In genomic region chr11:126332221-126332711, GRCh38 we compare ENCODE assay signal across 10 cellular contexts. TPM values are rescaled to one million over a fixed set of nuclear protein-coding genes. Genes with fewer than 3 reads are reported as not detected.
DNase-seq lines count a peak whose midpoint lies in the region; ATAC-seq and TF ChIP-seq lines count a peak whose summit lies in the region.
"Had no signal": no experiment of that assay in that cellular context is flagged by ENCODE, and none has a peak within 500 bp of the region (broad histone marks: within the 10 kb centered on the region; RNA-seq: fewer than 3 reads in every experiment).

No MANE protein-coding gene starts in this region.

- DNase-seq in T-helper 1 cell (no peak), WTC11 (ENCODE audit: low spot score) (no peak), Right ventricle myocardium inferior (ENCODE audit: missing footprints) (no peak), superior temporal gyrus (ENCODE audit: extremely low spot score) (no peak), transverse colon (no peak), Karpas-422 (no peak)
- DNase-seq in stimulated activated CD8-positive, alpha-beta memory T cell treated with anti-CD3 and anti-CD28 coated beads, Interleukin-4, amount 100 ng/mL, for 48 hours = peak; percentile 46
- DNase-seq: cerebellar nuclear complex, naive B cell had no signal

- H3K4me1 Mint-ChIP-seq in T-helper 1 cell treated with Interleukin-12 subunit alpha and Interleukin-12 subunit beta and Interleukin-4 antibody, amounts not matched to agents 30 μg/mL and 1 μg/mL, for 36 hours (ENCODE audit: low read depth) = peaks cover 13% of the 10 kb centered on the region
- H3K4me1 Mint-ChIP-seq in WTC11 = peaks cover 25% of the 10 kb centered on the region

- in situ Hi-C loops in transverse colon (cut with MboI; ENCODE audit: low pct_ligation_motif_present in 1 of 4, low pct_unique_long_range_greater_than_20kb in 1 of 4, low sequenced_read_pairs in 3 of 4) = no loop called here

- no peak overlapping the region for H3K27ac ChIP-seq in transverse colon
- H3K27ac ChIP-seq in Karpas-422 (ENCODE audit: low read length) = no peak overlapping the region

- H3K27me3 ChIP-seq in transverse colon (no peaks in the 10 kb centered on the region), Karpas-422 (ENCODE audit: low read length) (no peaks in the 10 kb centered on the region)

- H3K4me3 ChIP-seq in transverse colon = no peak overlapping the region
- no peak overlapping the region for H3K4me3 ChIP-seq in Karpas-422 (ENCODE audit: low read length)

- no peak for TF ChIP-seq CTCF in WTC11 (IDR thresholded peaks at IDR 0.05)
- TF ChIP-seq CTCF in transverse colon (IDR thresholded peaks at IDR 0.05) = no peak

- POLR2A ChIA-PET in WTC11 (lab: Charles Lee) = no interaction called here

- ATAC-seq in WTC11 = no peak
- ATAC-seq in Right ventricle myocardium inferior = peak; percentile 72

- no peaks in the 10 kb centered on the region for H3K36me3 ChIP-seq in transverse colon
- H3K36me3 ChIP-seq in Karpas-422 (ENCODE audit: insufficient read depth, low read length) = no peaks in the 10 kb centered on the region

- H3K9ac ChIP-seq in Karpas-422 (ENCODE audit: low read length) = no peak overlapping the region

- intact Hi-C loops in Right ventricle myocardium inferior (cut with DNase I) = no loop called here
- intact Hi-C loops in transverse colon (cut with DNase I; ENCODE audit: low total_unique reads) = no loop called here

- WGBS in transverse colon (ENCODE audit: low coverage in 1 of 2), 2 donors = 71% methylated on average over 5 of the region's 5 CpGs; no CpG with 5 or more reads in 1 of the 2 donors

- H3K9me2 ChIP-seq in Karpas-422 (replicated peaks; ENCODE audit: insufficient read depth, low read length) = no peaks in the 10 kb centered on the region

- no peaks in the 10 kb centered on the region for H4K20me1 ChIP-seq in Karpas-422 (ENCODE audit: insufficient read depth, low read depth, low read length)

- H3K36me3 Mint-ChIP-seq in T-helper 1 cell treated with Interleukin-12 subunit alpha and Interleukin-12 subunit beta and Interleukin-4 antibody, amounts not matched to agents 30 μg/mL and 1 μg/mL, for 36 hours (ENCODE audit: low read depth) = peaks cover 15% of the 10 kb centered on the region
- peaks cover 20% of the 10 kb centered on the region for H3K36me3 Mint-ChIP-seq in WTC11

- H3K4me1 ChIP-seq in transverse colon = peaks cover 0 to 3% (median 0%) of the 10 kb centered on the region in 4 donors
- no peaks in the 10 kb centered on the region for H3K4me1 ChIP-seq in Karpas-422 (ENCODE audit: low read length)

- H3K9me3 ChIP-seq in transverse colon = no peaks in the 10 kb centered on the region
- H3K9me3 ChIP-seq in Karpas-422 (ENCODE audit: low read length) = no peaks in the 10 kb centered on the region

- H3K27me3 Mint-ChIP-seq in T-helper 1 cell treated with Interleukin-12 subunit alpha and Interleukin-12 subunit beta and Interleukin-4 antibody, amounts not matched to agents 30 μg/mL and 1 μg/mL, for 36 hours (ENCODE audit: low read depth) = no peaks in the 10 kb centered on the region
- H3K27me3 Mint-ChIP-seq in WTC11 (ENCODE audit: low read depth) = no peaks in the 10 kb centered on the region
- H3K27me3 Mint-ChIP-seq: naive B cell had no signal

- H3K27ac Mint-ChIP-seq in T-helper 1 cell treated with Interleukin-12 subunit alpha and Interleukin-12 subunit beta and Interleukin-4 antibody, amounts not matched to agents 30 μg/mL and 1 μg/mL, for 36 hours = peak overlapping the region; percentile 5
- peak overlapping the region; percentile 45 for H3K27ac Mint-ChIP-seq in WTC11
- H3K27ac Mint-ChIP-seq: naive B cell had no signal

- no peak overlapping the region for H3K4me2 ChIP-seq in Karpas-422 (ENCODE audit: low read depth, low read length, poor library complexity, severe bottlenecking)

- no peak overlapping the region for H3K4me3 Mint-ChIP-seq in T-helper 1 cell treated with Interleukin-12 subunit alpha and Interleukin-12 subunit beta and Interleukin-4 antibody, amounts not matched to agents 30 μg/mL and 1 μg/mL, for 36 hours
- H3K4me3 Mint-ChIP-seq in WTC11 = no peak overlapping the region
- H3K4me3 Mint-ChIP-seq: naive B cell had no signal

- H3K79me2 ChIP-seq in Karpas-422 (ENCODE audit: low read length) = no peaks in the 10 kb centered on the region

- CTCF ChIA-PET in WTC11 (lab: Charles Lee) = interaction anchor here (1.0 kb wide), 1 partner anchor 148 kb away, joined by 3 read pairs; no protein-coding TSS in a partner anchor

- TF ChIP-seq EP300 in transverse colon (IDR thresholded peaks at IDR 0.05; ENCODE audit: low read depth) = no peak

- TF ChIP-seq POLR2A in transverse colon (IDR thresholded peaks at IDR 0.05) = no peak

- no peak overlapping the region for H2AFZ ChIP-seq in Karpas-422 (ENCODE audit: low read length)

- H3K9me3 Mint-ChIP-seq in T-helper 1 cell treated with Interleukin-12 subunit alpha and Interleukin-12 subunit beta and Interleukin-4 antibody, amounts not matched to agents 30 μg/mL and 1 μg/mL, for 36 hours = no peaks in the 10 kb centered on the region
- H3K9me3 Mint-ChIP-seq in WTC11 = no peaks in the 10 kb centered on the region
- H3K9me3 Mint-ChIP-seq: naive B cell had no signal

TF ChIP-seq in WTC11, 78 proteins besides CTCF, POLR2A, EP300 and RAD21 (continues in another document):
- TF ChIP-seq ZNF423 (CRISPR knock-in tag; IDR thresholded peaks at IDR 0.05) (no peak), AR (CRISPR knock-in tag; IDR thresholded peaks at IDR 0.05) (no peak), NR3C1 (CRISPR knock-in tag; conservative IDR thresholded peaks at IDR 0.05; ENCODE audit: low read depth) (no peak), ZNF512 (CRISPR knock-in tag; IDR thresholded peaks at IDR 0.05; ENCODE audit: borderline replicate concordance) (no peak), FOXJ3 (CRISPR knock-in tag; IDR thresholded peaks at IDR 0.05; ENCODE audit: borderline replicate concordance) (no peak), JUN (CRISPR knock-in tag; IDR thresholded peaks at IDR 0.05) (no peak), USF1 (CRISPR knock-in tag; IDR thresholded peaks at IDR 0.05) (no peak), NR2C2 (CRISPR knock-in tag; IDR thresholded peaks at IDR 0.05) (no peak)

RNA-seq across cellular contexts. Expression of gene ST3GAL4, which starts 23.2 kb away (rescaled TPM):
- 12.8 to 17.3 TPM (median 14.3 TPM) in 3 replicates for total RNA-seq in WTC11 (2021)
- 45.1 TPM for total RNA-seq in Right ventricle myocardium inferior
- 100 to 1,000 TPM in 3 of 4 donors, 10 to 100 TPM in 1; 26.1 to 206 (median 166) TPM for total RNA-seq in transverse colon
- 5.8 and 6.6 TPM in 2 replicates for total RNA-seq in Karpas-422 (2014; rRNA removed; shearing (Covaris generic); ENCODE audit: low replicate concordance)

RNA-seq across cellular contexts. Expression of gene DCPS, which starts 28.4 kb away (rescaled TPM):
- total RNA-seq in WTC11 (2021) (26.2 to 30.9 TPM (median 29.4 TPM) in 3 replicates), Right ventricle myocardium inferior (10.8 TPM), transverse colon (10 to 100 TPM in 3 of 4 donors, under 1 TPM in 1; 0.40 to 13.7 (median 11.3) TPM)
- total RNA-seq in Karpas-422 (2014; rRNA removed; shearing (Covaris generic); ENCODE audit: low replicate concordance) = 17.6 and 18.3 TPM in 2 replicates

RNA-seq across cellular contexts. Expression of gene TIRAP, which starts 49.4 kb away (rescaled TPM):
- total RNA-seq in WTC11 (2021) (5.4 to 5.9 TPM (median 5.6 TPM) in 3 replicates), Right ventricle myocardium inferior (6.5 TPM), transverse colon (10 to 100 TPM in 3 of 4 donors, 1 to 10 TPM in 1; 5.8 to 38.9 (median 20.3) TPM)
- total RNA-seq in Karpas-422 (2014; rRNA removed; shearing (Covaris generic); ENCODE audit: low replicate concordance) = 4.4 and 4.8 TPM in 2 replicates
